8 cellular contexts compared by ENCODE assay signal in genomic region chr16:23149267-23149992, GRCh38. TPM values are rescaled to one million over a fixed set of nuclear protein-coding genes. Genes with fewer than 3 reads are reported as not detected.
DNase-seq lines count a peak whose midpoint lies in the region; ATAC-seq and TF ChIP-seq lines count a peak whose summit lies in the region.

TSS of gene USP31 (minus strand) at chr16:23149452. CDS start at chr16:23149270, 182 bp downstream.

- ATAC-seq in GM19351 (IDR thresholded peaks at IDR 0.05; ENCODE audit: unreplicated experiment) (peak; percentile 95), HG03469 (IDR thresholded peaks at IDR 0.05; ENCODE audit: unreplicated experiment) (peak; percentile 87)

- H3K27me3 ChIP-seq in BLaER1: no peaks in the 10 kb centered on the region
- no peaks in the 10 kb centered on the region for H3K27me3 ChIP-seq in colonic mucosa

- DNase-seq in NCI-H524 treated with DMSO at 0.1 percent for 48 hours (lab: John Stamatoyannopoulos, UW) (peak; percentile 83), colonic mucosa (peak; percentile 96), kidney tubule cell (ENCODE audit: low spot score) (peak; percentile 98)
- DNase-seq in activated CD4-positive, alpha-beta T cell treated with anti-CD3 and anti-CD28 coated beads for 48 hours: peak; percentile 94
- peak; percentile 82 to 86 for DNase-seq in stimulated activated CD4-positive, alpha-beta T cell treated with anti-CD3 and anti-CD28 coated beads, Interleukin-15, amount 100 ng/mL, for 48 hours (ENCODE audit: low read depth in 2 of 2)

- H3K9ac ChIP-seq in BLaER1 (peak within 1 kb of the TSS; percentile 83), colonic mucosa (ENCODE audit: low read depth in 2 of 2, low read length in 2 of 2) (peak within 1 kb of the TSS; percentile 70 to 71)

- intact Hi-C loops in colonic mucosa (cut with DNase I): no loop called here

- TF ChIP-seq CTCF in colonic mucosa (IDR thresholded peaks at IDR 0.05): no peak

- H3K4me2 ChIP-seq in BLaER1: peak within 1 kb of the TSS; percentile 94

- no peaks in the 10 kb centered on the region for H3K36me3 ChIP-seq in BLaER1
- no peaks in the 10 kb centered on the region for H3K36me3 ChIP-seq in colonic mucosa

- H3K4me3 ChIP-seq in BLaER1 (peak within 1 kb of the TSS; percentile 88), colonic mucosa (peak within 1 kb of the TSS; percentile 82)

- H3K9me3 ChIP-seq in BLaER1 (no peaks in the 10 kb centered on the region), colonic mucosa (no peaks in the 10 kb centered on the region)

- peaks cover 42% of the 10 kb centered on the region for H3K4me1 ChIP-seq in BLaER1
- H3K4me1 ChIP-seq in colonic mucosa: peaks cover 4% of the 10 kb centered on the region

- peaks cover 33% of the 10 kb centered on the region for H4K20me1 ChIP-seq in BLaER1

- peak within 1 kb of the TSS; percentile 75 for H3K27ac ChIP-seq in BLaER1
- H3K27ac ChIP-seq in colonic mucosa: peak within 1 kb of the TSS; percentile 70

RNA-seq across cellular contexts. Expression of gene USP31, which starts in this region (rescaled TPM):
- 1 to 10 TPM; 5.9 to 9.8 TPM for total RNA-seq in colonic mucosa

Comparison
In these comparisons a context has a peak if more than half of its experiments do, and no peak if none do; other contexts are left out.
1. Peak in every context shown above with its lines: DNase-seq, ATAC-seq, H3K4me3 ChIP-seq and H3K27ac ChIP-seq.